ENCODE assay signal across 8 cellular contexts in the genomic region with DNA sequence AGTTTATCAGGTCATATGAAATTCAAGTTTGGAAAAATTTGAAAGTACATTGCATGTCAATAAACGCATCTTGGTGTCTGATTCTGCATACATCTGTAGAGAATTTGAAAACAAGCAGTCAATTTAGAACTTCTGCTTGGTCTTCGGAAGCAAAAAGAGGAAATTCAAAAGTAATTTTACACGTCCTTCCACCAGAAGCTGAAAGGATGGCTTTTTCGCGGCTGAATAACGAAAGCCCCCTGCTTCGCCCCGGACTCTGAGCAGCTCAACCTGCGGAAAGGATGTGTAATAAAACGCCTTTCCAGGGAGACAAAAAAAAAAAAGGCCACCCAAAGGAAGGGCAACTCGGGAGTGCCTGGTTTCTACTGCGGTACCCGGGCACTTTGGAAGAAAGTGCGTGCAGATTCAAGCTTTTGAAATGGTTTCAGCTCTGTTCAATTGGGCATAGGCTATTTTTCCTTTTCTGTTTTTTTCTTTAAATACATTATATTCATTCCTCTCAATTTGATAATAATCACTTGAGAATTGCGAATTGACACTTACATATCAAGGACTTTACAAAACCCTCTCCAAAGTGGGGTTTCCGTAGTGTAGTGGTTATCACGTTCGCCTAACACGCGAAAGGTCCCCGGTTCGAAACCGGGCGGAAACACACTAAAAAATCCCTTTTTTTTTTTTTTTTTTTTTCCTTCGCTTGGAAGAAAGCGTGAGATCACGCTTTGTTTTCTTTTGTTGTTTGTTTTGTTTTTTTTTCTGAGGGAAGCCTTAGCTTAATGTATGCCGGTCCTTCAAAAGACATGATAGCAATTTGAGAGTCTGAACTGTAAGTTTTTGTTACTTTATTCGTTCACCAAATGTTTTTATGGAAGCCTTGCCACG. TPM values are rescaled to one million over a fixed set of nuclear protein-coding genes. Genes with fewer than 3 reads are reported as not detected.
DNase-seq lines count a peak whose midpoint lies in the region; ATAC-seq and TF ChIP-seq lines count a peak whose summit lies in the region.

No MANE protein-coding gene starts in this region.

- POLR2A ChIA-PET in A673 (lab: Charles Lee; ENCODE audit: low non-redundant PET) (no interaction called here), SK-N-SH (lab: Yijun Ruan, JAX) (interaction anchor here (0.6 to 1.7 kb wide), 4 partner anchors 37 to 1081 kb away, joined by 3 to 13 read pairs (median 5); a partner anchor contains a TSS)
- POLR2A ChIA-PET in activated naive CD8-positive, alpha-beta T cell treated with anti-CD3 and anti-CD28 coated beads, Interleukin-2, amount 10 ng/mL, durations not matched to agents 7 days and 5 days (lab: Charles Lee) = interaction anchor here (0.7 to 3.5 kb wide), 12 partner anchors 7 to 1098 kb away, joined by 3 to 50 read pairs (median 6); a partner anchor contains a TSS

- intact Hi-C loops in A673 (cut with micrococcal nuclease; ENCODE audit: unreplicated experiment) (no loop called here), upper lobe of right lung (cut with DNase I) (no loop called here)

- peak overlapping the region; percentile 93 for H3K4me2 ChIP-seq in SK-N-SH
- peak overlapping the region; percentile 99 for H3K4me2 ChIP-seq in osteoblast (ENCODE audit: insufficient read depth, low read length)

- H4K20me1 ChIP-seq in SK-N-SH (ENCODE audit: insufficient read depth) (0 out of 2 replicates have a peak, but pooled peaks cover 4% of the 10 kb centered on the region), osteoblast (ENCODE audit: insufficient read depth, low read length) (peaks cover 21% of the 10 kb centered on the region)

- WGBS in SK-N-SH (ENCODE audit: low lambda C conversion rate) = 1% methylated on average over 30 of the region's 30 CpGs

- H3K9me2 ChIP-seq in SK-N-SH = no peaks in the 10 kb centered on the region

- H2AFZ ChIP-seq in SK-N-SH (ENCODE audit: low read depth) (peak overlapping the region; percentile 100), osteoblast (ENCODE audit: low read length) (peak overlapping the region; percentile 99)

- peaks cover 12% of the 10 kb centered on the region for H3K36me3 Mint-ChIP-seq in activated naive CD8-positive, alpha-beta T cell treated with anti-CD3 and anti-CD28 coated beads, Interleukin-2, amount 10 ng/mL, durations not matched to agents 7 days and 5 days
- no peaks in the 10 kb centered on the region for H3K36me3 Mint-ChIP-seq in glutamatergic neuron (ENCODE audit: unreplicated experiment)

- peak overlapping the region; percentile 99 for H3K4me3 Mint-ChIP-seq in activated naive CD8-positive, alpha-beta T cell treated with anti-CD3 and anti-CD28 coated beads, Interleukin-2, amount 10 ng/mL, durations not matched to agents 7 days and 5 days
- H3K4me3 Mint-ChIP-seq in glutamatergic neuron (ENCODE audit: unreplicated experiment) = peak overlapping the region; percentile 98

- peak overlapping the region; percentile 100 for H3K27ac Mint-ChIP-seq in activated naive CD8-positive, alpha-beta T cell treated with anti-CD3 and anti-CD28 coated beads, Interleukin-2, amount 10 ng/mL, durations not matched to agents 7 days and 5 days
- H3K27ac Mint-ChIP-seq in glutamatergic neuron (ENCODE audit: unreplicated experiment) = peak overlapping the region; percentile 99

- DNase-seq in A673 (ENCODE audit: low spot score) (peak; percentile 91), NCI-H1105 (lab: John Stamatoyannopoulos, UW) (peak; percentile 97), SK-N-SH (peak; percentile 65), glutamatergic neuron (peak; percentile 62), osteoblast (ENCODE audit: insufficient read length, low spot score, missing footprints) (peak; percentile 71), upper lobe of right lung (no peak)
- DNase-seq in activated naive CD8-positive, alpha-beta T cell treated with anti-CD3 and anti-CD28 coated beads, Interleukin-2, amount 10 ng/mL, durations not matched to agents 7 days and 5 days = peak; percentile 61

- H3K9me3 Mint-ChIP-seq in activated naive CD8-positive, alpha-beta T cell treated with anti-CD3 and anti-CD28 coated beads, Interleukin-2, amount 10 ng/mL, durations not matched to agents 7 days and 5 days = no peaks in the 10 kb centered on the region
- peaks cover 28% of the 10 kb centered on the region for H3K9me3 Mint-ChIP-seq in glutamatergic neuron (ENCODE audit: unreplicated experiment)

- H3K27ac ChIP-seq in A673 (ENCODE audit: low read depth, low read length, poor library complexity, severe bottlenecking) (peak overlapping the region; percentile 97), SK-N-SH (ENCODE audit: low read depth in 2 of 2, low read length in 1 of 2) (peak overlapping the region; percentile 96 to 99), osteoblast (ENCODE audit: low read depth, low read length) (peak overlapping the region; percentile 95), upper lobe of right lung (peak overlapping the region; percentile 100)

- TF ChIP-seq RAD21 in SK-N-SH (IDR thresholded peaks at IDR 0.05; ENCODE audit: low read length) = no peak

- no peaks in the 10 kb centered on the region for H3K27me3 ChIP-seq in A673 (replicated peaks; ENCODE audit: insufficient read depth, low read depth, low read length, poor library complexity)
- H3K27me3 ChIP-seq in SK-N-SH (ENCODE audit: insufficient read depth) = no peaks in the 10 kb centered on the region
- H3K27me3 ChIP-seq in osteoblast (ENCODE audit: insufficient read depth, low read length) = no peaks in the 10 kb centered on the region
- H3K27me3 ChIP-seq in upper lobe of right lung = no peaks in the 10 kb centered on the region

- TF ChIP-seq CTCF in A673 (conservative IDR thresholded peaks at IDR 0.05; ENCODE audit: low read depth, low read length) (no peak), SK-N-SH (IDR thresholded peaks at IDR 0.05) (no peak), glutamatergic neuron (IDR thresholded peaks at IDR 0.05; ENCODE audit: partially characterized antibody, unreplicated experiment) (no peak), osteoblast (IDR thresholded peaks at IDR 0.05; ENCODE audit: extremely low read depth, low read depth, low read length) (no peak), upper lobe of right lung (IDR thresholded peaks at IDR 0.05) (no peak)

- CTCF ChIA-PET in A673 (lab: Charles Lee) (interaction anchor here (0.6 to 1.0 kb wide), 2 partner anchors 9 to 19 kb away, joined by 5 to 11 read pairs; no protein-coding TSS in a partner anchor), SK-N-SH (lab: Yijun Ruan, JAX) (interaction anchor here (0.6 to 3.1 kb wide), 3 partner anchors 9 to 542 kb away, joined by 3 to 13 read pairs (median 3); no protein-coding TSS in a partner anchor)

- no peaks in the 10 kb centered on the region for H3K27me3 Mint-ChIP-seq in activated naive CD8-positive, alpha-beta T cell treated with anti-CD3 and anti-CD28 coated beads, Interleukin-2, amount 10 ng/mL, durations not matched to agents 7 days and 5 days
- H3K27me3 Mint-ChIP-seq in glutamatergic neuron (ENCODE audit: unreplicated experiment) = peaks cover 22% of the 10 kb centered on the region

- no peaks in the 10 kb centered on the region for H3K9me3 ChIP-seq in A673 (ENCODE audit: low read depth, low read length, poor library complexity, severe bottlenecking)
- no peaks in the 10 kb centered on the region for H3K9me3 ChIP-seq in SK-N-SH
- no peaks in the 10 kb centered on the region for H3K9me3 ChIP-seq in osteoblast (ENCODE audit: low read depth, low read length)
- no peaks in the 10 kb centered on the region for H3K9me3 ChIP-seq in upper lobe of right lung

- peak overlapping the region; percentile 92 for H3K9ac ChIP-seq in SK-N-SH

- H3F3A ChIP-seq in SK-N-SH (replicated peaks; ENCODE audit: insufficient read depth) = peaks cover 43% of the 10 kb centered on the region

- peak; percentile 15 to 52; a peak in 1 of 4 replicates for TF ChIP-seq EP300 in SK-N-SH (IDR thresholded peaks at IDR 0.05; ENCODE audit: borderline replicate concordance in 1 of 2, low read depth in 1 of 2, low read length in 1 of 2)

- H3K4me1 ChIP-seq in A673 (ENCODE audit: insufficient read depth, low read length, poor library complexity, severe bottlenecking) (peaks cover 18% of the 10 kb centered on the region), SK-N-SH (ENCODE audit: control insufficient read depth in 1 of 2, insufficient read depth in 2 of 2, low read depth in 1 of 2, low read length in 1 of 2) (peaks cover 4 to 10% of the 10 kb centered on the region in 2 experiments; a peak in 3 of 4 replicates), osteoblast (ENCODE audit: insufficient read depth, low read length) (peaks cover 12% of the 10 kb centered on the region), upper lobe of right lung (peaks cover 23% of the 10 kb centered on the region)

- ATAC-seq in GM19351 (IDR thresholded peaks at IDR 0.05; ENCODE audit: unreplicated experiment) (peak; percentile 9), upper lobe of right lung (no peak)
- ATAC-seq in activated naive CD8-positive, alpha-beta T cell treated with anti-CD3 and anti-CD28 coated beads, Interleukin-2, amount 10 ng/mL, durations not matched to agents 7 days and 5 days (ENCODE audit: low read depth) = no peak

- peaks cover 25% of the 10 kb centered on the region for H3K4me1 Mint-ChIP-seq in activated naive CD8-positive, alpha-beta T cell treated with anti-CD3 and anti-CD28 coated beads, Interleukin-2, amount 10 ng/mL, durations not matched to agents 7 days and 5 days
- H3K4me1 Mint-ChIP-seq in glutamatergic neuron (ENCODE audit: low read depth, unreplicated experiment) = peaks cover 8% of the 10 kb centered on the region

- no TSS peak for BruUV-seq in A673 (replicated peaks; lab: Mats Ljungman, UMichigan)

- H3K4me3 ChIP-seq in A673 (ENCODE audit: low read depth, low read length, poor library complexity, severe bottlenecking) (peak overlapping the region; percentile 76), SK-N-SH (ENCODE audit: low read depth in 2 of 2, low read length in 1 of 2) (peak overlapping the region; percentile 100), osteoblast (ENCODE audit: insufficient read depth, low read length) (peak overlapping the region; percentile 100), upper lobe of right lung (peak overlapping the region; percentile 93)

- H3K79me2 ChIP-seq in SK-N-SH (ENCODE audit: insufficient read depth) (peaks cover 36% of the 10 kb centered on the region), osteoblast (ENCODE audit: insufficient read depth, low read length) (peaks cover 37% of the 10 kb centered on the region)

- H3K36me3 ChIP-seq in A673 (ENCODE audit: insufficient read depth, low read length, poor library complexity, severe bottlenecking) (peaks cover 20% of the 10 kb centered on the region), SK-N-SH (replicated peaks in 1 of 2; ENCODE audit: control insufficient read depth in 1 of 2, insufficient read depth in 2 of 2, low read length in 1 of 2) (peaks cover 22 to 26% of the 10 kb centered on the region in 2 experiments), osteoblast (ENCODE audit: insufficient read depth, low read length) (peaks cover 19% of the 10 kb centered on the region), upper lobe of right lung (peaks cover 20% of the 10 kb centered on the region)

RNA-seq across cellular contexts. Expression of a gene that starts 1.3 kb away (rescaled TPM):
- total RNA-seq in A673 (2021) (15.3 and 20.5 TPM in 2 replicates), glutamatergic neuron (ENCODE audit: unreplicated experiment) (13.9 TPM), osteoblast (22.1 and 26.8 TPM in 2 replicates), upper lobe of right lung (14.6 TPM)
- polyA plus RNA-seq in SK-N-SH (2012; rRNA removed) = 9.7 and 11.2 TPM in 2 replicates
- polyA plus RNA-seq in SK-N-SH (2012; cell fraction: cytosol; rRNA removed) = 9.8 and 10.5 TPM in 2 replicates
- 10.8 and 21.0 TPM in 2 replicates for polyA plus RNA-seq in SK-N-SH (2012; cell fraction: nucleus; rRNA removed)
- 10 to 100 TPM; 17.9 to 19.1 TPM for total RNA-seq in activated naive CD8-positive, alpha-beta T cell treated with anti-CD3 and anti-CD28 coated beads, Interleukin-2, amount 10 ng/mL, durations not matched to agents 7 days and 5 days

RNA-seq across cellular contexts. Expression of a gene that starts 2.5 kb away (rescaled TPM):
- 1.3 and 2.3 TPM in 2 replicates for total RNA-seq in A673 (2021)
- polyA plus RNA-seq in SK-N-SH (2012; rRNA removed) = 1.2 and 1.6 TPM in 2 replicates
- 1.5 and 1.8 TPM in 2 replicates for polyA plus RNA-seq in SK-N-SH (2012; cell fraction: cytosol; rRNA removed)
- 0.60 and 0.67 TPM in 2 replicates for polyA plus RNA-seq in SK-N-SH (2012; cell fraction: nucleus; rRNA removed)
- under 1 TPM; 0.28 to 0.44 TPM for total RNA-seq in activated naive CD8-positive, alpha-beta T cell treated with anti-CD3 and anti-CD28 coated beads, Interleukin-2, amount 10 ng/mL, durations not matched to agents 7 days and 5 days
- 1.8 TPM for total RNA-seq in glutamatergic neuron (ENCODE audit: unreplicated experiment)
- total RNA-seq in osteoblast = 4.3 and 4.7 TPM in 2 replicates
- 1.2 TPM for total RNA-seq in upper lobe of right lung

RNA-seq across cellular contexts. Expression of a gene that starts 7.0 kb away (rescaled TPM):
- total RNA-seq in A673 (2021) = 5.8 and 16.7 TPM in 2 replicates
- polyA plus RNA-seq in SK-N-SH (2012; rRNA removed) = 0.32 and 0.64 TPM in 2 replicates
- polyA plus RNA-seq in SK-N-SH (2012; cell fraction: cytosol; rRNA removed) = 0.12 TPM in 1 of 2 replicates, not detected in the other
- 1.1 and 1.2 TPM in 2 replicates for polyA plus RNA-seq in SK-N-SH (2012; cell fraction: nucleus; rRNA removed)
- 10 to 100 TPM in 1 of 2 experiments, 1 to 10 TPM in 1; 7.3 to 10.9 TPM for total RNA-seq in activated naive CD8-positive, alpha-beta T cell treated with anti-CD3 and anti-CD28 coated beads, Interleukin-2, amount 10 ng/mL, durations not matched to agents 7 days and 5 days
- 6.4 TPM for total RNA-seq in glutamatergic neuron (ENCODE audit: unreplicated experiment)
- total RNA-seq in osteoblast = 144 and 200 TPM in 2 replicates
- total RNA-seq in upper lobe of right lung = 5.4 TPM

RNA-seq across cellular contexts. Expression of a gene that starts 40.8 kb away (rescaled TPM):
- total RNA-seq in A673 (2021) = 0.15 and 0.17 TPM in 2 replicates
- polyA plus RNA-seq in SK-N-SH (2012; rRNA removed) = not detected in 2 replicates
- 0.01 and 0.03 TPM in 2 replicates for polyA plus RNA-seq in SK-N-SH (2012; cell fraction: cytosol; rRNA removed)
- polyA plus RNA-seq in SK-N-SH (2012; cell fraction: nucleus; rRNA removed) = 0.04 and 0.06 TPM in 2 replicates
- total RNA-seq in activated naive CD8-positive, alpha-beta T cell treated with anti-CD3 and anti-CD28 coated beads, Interleukin-2, amount 10 ng/mL, durations not matched to agents 7 days and 5 days = under 1 TPM; 0.22 to 0.23 TPM
- total RNA-seq in glutamatergic neuron (ENCODE audit: unreplicated experiment) = 0.29 TPM
- total RNA-seq in osteoblast = under 0.01 and 0.29 TPM in 2 replicates
- 0.29 TPM for total RNA-seq in upper lobe of right lung

RNA-seq across cellular contexts. Expression of a gene that starts 40.8 kb away (rescaled TPM):
- total RNA-seq in A673 (2021) = 9.4 and 9.7 TPM in 2 replicates
- polyA plus RNA-seq in SK-N-SH (2012; rRNA removed) = 1.6 and 2.6 TPM in 2 replicates
- 2.2 and 2.3 TPM in 2 replicates for polyA plus RNA-seq in SK-N-SH (2012; cell fraction: cytosol; rRNA removed)
- 1.4 and 2.9 TPM in 2 replicates for polyA plus RNA-seq in SK-N-SH (2012; cell fraction: nucleus; rRNA removed)
- total RNA-seq in activated naive CD8-positive, alpha-beta T cell treated with anti-CD3 and anti-CD28 coated beads, Interleukin-2, amount 10 ng/mL, durations not matched to agents 7 days and 5 days = 1 to 10 TPM; 6.9 to 8.1 TPM
- total RNA-seq in glutamatergic neuron (ENCODE audit: unreplicated experiment) = 3.6 TPM
- 2.2 and 2.4 TPM in 2 replicates for total RNA-seq in osteoblast
- 0.98 TPM for total RNA-seq in upper lobe of right lung
